ENCODE assay signal across 10 cellular contexts in the genomic region with DNA sequence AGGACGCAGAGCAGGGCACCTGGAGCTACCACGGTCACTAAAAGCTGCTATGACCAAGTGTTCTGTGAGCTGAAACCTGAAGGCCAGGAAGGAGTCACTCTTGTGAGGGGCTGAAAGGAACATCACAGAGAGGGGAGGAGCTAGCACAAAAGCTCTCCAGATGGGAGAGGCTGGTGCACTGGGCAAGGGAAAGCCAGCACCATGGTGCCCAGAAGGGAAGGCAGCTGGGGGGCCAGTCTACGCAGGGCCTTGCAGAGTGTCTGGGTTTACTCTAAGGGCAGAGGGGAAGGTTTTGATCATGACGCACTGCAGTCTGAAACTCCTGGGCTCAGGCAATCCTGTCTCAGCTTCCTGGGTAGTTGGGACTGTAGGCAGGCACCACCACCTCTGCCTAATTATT. TPM values are rescaled to one million over a fixed set of nuclear protein-coding genes. Genes with fewer than 3 reads are reported as not detected.
DNase-seq lines count a peak whose midpoint lies in the region; ATAC-seq and TF ChIP-seq lines count a peak whose summit lies in the region.
"Had no signal": no experiment of that assay in that cellular context is flagged by ENCODE, and none has a peak within 500 bp of the region (broad histone marks: within the 10 kb centered on the region; RNA-seq: fewer than 3 reads in every experiment).

No MANE protein-coding gene starts in this region.

- TF ChIP-seq CTCF in activated B cell treated with CpG ODN at 0.5 μM for 24 hours (IDR thresholded peaks at IDR 0.05) (no peak), hepatocyte (IDR thresholded peaks at IDR 0.05; ENCODE audit: poor library complexity) (no peak), stomach (IDR thresholded peaks at IDR 0.05) (no peak), tibial nerve (IDR thresholded peaks at IDR 0.05) (no peak)

- H3K9me3 Mint-ChIP-seq in activated naive CD4-positive, alpha-beta T cell treated with anti-CD3 and anti-CD28 coated beads, Interleukin-2, amount 10 ng/mL, durations not matched to agents 7 days and 5 days = no peaks in the 10 kb centered on the region
- H3K9me3 Mint-ChIP-seq in activated B cell treated with CpG ODN at 0.5 μM for 24 hours = peaks cover 3% of the 10 kb centered on the region

- no peaks in the 10 kb centered on the region for H3K36me3 ChIP-seq in hepatocyte (replicated peaks; ENCODE audit: insufficient read depth, low read depth)
- peaks cover 0 to 8% (median 0%) of the 10 kb centered on the region in 4 donors for H3K36me3 ChIP-seq in stomach
- peaks cover 0 to 5% (median 0%) of the 10 kb centered on the region in 3 donors for H3K36me3 ChIP-seq in tibial nerve

- H3K79me2 ChIP-seq in hepatocyte = peaks cover 59% of the 10 kb centered on the region

- peaks cover 29% of the 10 kb centered on the region for H3K36me3 Mint-ChIP-seq in activated naive CD4-positive, alpha-beta T cell treated with anti-CD3 and anti-CD28 coated beads, Interleukin-2, amount 10 ng/mL, durations not matched to agents 7 days and 5 days
- H3K36me3 Mint-ChIP-seq in activated B cell treated with CpG ODN at 0.5 μM for 24 hours (ENCODE audit: low read depth) = peaks cover 29% of the 10 kb centered on the region

- H3K27me3 Mint-ChIP-seq in activated naive CD4-positive, alpha-beta T cell treated with anti-CD3 and anti-CD28 coated beads, Interleukin-2, amount 10 ng/mL, durations not matched to agents 7 days and 5 days = peaks cover under 1% of the 10 kb centered on the region
- no peaks in the 10 kb centered on the region for H3K27me3 Mint-ChIP-seq in activated B cell treated with CpG ODN at 0.5 μM for 24 hours

- CTCF ChIA-PET in activated naive CD4-positive, alpha-beta T cell treated with anti-CD3 and anti-CD28 coated beads, Interleukin-2, amount 10 ng/mL, durations not matched to agents 7 days and 5 days (lab: Charles Lee) = interaction anchor here (1.1 to 3.2 kb wide), 3 partner anchors 10 to 169 kb away, joined by 3 to 8 read pairs (median 7); no protein-coding TSS in a partner anchor
- CTCF ChIA-PET in activated B cell treated with CpG ODN at 0.5 μM for 24 hours (lab: Charles Lee) = interaction anchor here (0.9 to 1.3 kb wide), 3 partner anchors 11 to 117 kb away, joined by 3 to 4 read pairs (median 3); no protein-coding TSS in a partner anchor

- WGBS in hepatocyte (ENCODE audit: low lambda C conversion rate, missing lambda C conversion rate) = 92% methylated on average over 4 of the region's 4 CpGs
- WGBS in stomach, 5 donors = 76 to 86% (median 82%) methylated on average over 4 of the region's 4 CpGs
- WGBS in tibial nerve, 2 donors = 86 to 89% methylated on average over 4 of the region's 4 CpGs

- intact Hi-C loops in activated B cell treated with CpG ODN at 0.5 μM for 24 hours (cut with micrococcal nuclease) = no loop called here
- intact Hi-C loops in stomach (cut with DNase I; ENCODE audit: low total_unique reads) = no loop called here

- TF ChIP-seq EP300 in stomach (IDR thresholded peaks at IDR 0.05) (no peak), tibial nerve (IDR thresholded peaks at IDR 0.05) (no peak)

- ATAC-seq in activated B cell treated with CpG ODN at 0.5 μM for 24 hours (ENCODE audit: low read depth) = no peak
- ATAC-seq in GM19328 (IDR thresholded peaks at IDR 0.05; ENCODE audit: unreplicated experiment) = no peak

- peaks cover 73% of the 10 kb centered on the region for H3K4me1 Mint-ChIP-seq in activated naive CD4-positive, alpha-beta T cell treated with anti-CD3 and anti-CD28 coated beads, Interleukin-2, amount 10 ng/mL, durations not matched to agents 7 days and 5 days
- H3K4me1 Mint-ChIP-seq in activated B cell treated with CpG ODN at 0.5 μM for 24 hours = peaks cover 67% of the 10 kb centered on the region

- H3K4me1 ChIP-seq in hepatocyte (ENCODE audit: insufficient read depth) (peaks cover 18% of the 10 kb centered on the region), stomach (peaks cover 34 to 81% (median 75%) of the 10 kb centered on the region in 4 donors), tibial nerve (peaks cover 0 to 78% (median 35%) of the 10 kb centered on the region in 4 donors)

- POLR2A ChIA-PET in activated B cell treated with CpG ODN at 0.5 μM for 24 hours (lab: Charles Lee) = interaction anchor here (0.6 to 5.2 kb wide), 6 partner anchors 12 to 160 kb away, joined by 3 to 55 read pairs (median 12); partner anchors contain the start of genes CCDC106, FIZ1, U2AF2 and ZNF524

- H3K9me2 ChIP-seq in hepatocyte (replicated peaks; ENCODE audit: insufficient read depth) = no peaks in the 10 kb centered on the region

- H3K9me3 ChIP-seq in hepatocyte (ENCODE audit: low read depth) = no peaks in the 10 kb centered on the region
- H3K9me3 ChIP-seq in stomach = no peaks in the 10 kb centered on the region
- no peaks in the 10 kb centered on the region for H3K9me3 ChIP-seq in tibial nerve

- H3K4me3 Mint-ChIP-seq in activated naive CD4-positive, alpha-beta T cell treated with anti-CD3 and anti-CD28 coated beads, Interleukin-2, amount 10 ng/mL, durations not matched to agents 7 days and 5 days = peak overlapping the region; percentile 100
- H3K4me3 Mint-ChIP-seq in activated B cell treated with CpG ODN at 0.5 μM for 24 hours = peak overlapping the region; percentile 100

- peak overlapping the region; percentile 90 for H3K4me2 ChIP-seq in hepatocyte

- TF ChIP-seq POLR2A in stomach (IDR thresholded peaks at IDR 0.05) (no peak), tibial nerve (IDR thresholded peaks at IDR 0.05) (no peak)

- no peaks in the 10 kb centered on the region for H4K20me1 ChIP-seq in hepatocyte (ENCODE audit: insufficient read depth, poor library complexity, severe bottlenecking)

- H3K4me3 ChIP-seq in hepatocyte (no peak overlapping the region), stomach (peak overlapping the region in 3 of 4 donors; percentile 71 to 96 (median 87)), tibial nerve (peak overlapping the region in 1 of 4 donors; percentile 5)

- no peak overlapping the region for H3K27ac ChIP-seq in hepatocyte
- peak overlapping the region in 1 of 5 donors; percentile 99 for H3K27ac ChIP-seq in stomach
- no peak overlapping the region for H3K27ac ChIP-seq in tibial nerve

- no peak overlapping the region for H3K27ac Mint-ChIP-seq in activated naive CD4-positive, alpha-beta T cell treated with anti-CD3 and anti-CD28 coated beads, Interleukin-2, amount 10 ng/mL, durations not matched to agents 7 days and 5 days
- peak overlapping the region; percentile 100 for H3K27ac Mint-ChIP-seq in activated B cell treated with CpG ODN at 0.5 μM for 24 hours

- no peak overlapping the region for H2AFZ ChIP-seq in hepatocyte

- no peak for DNase-seq in activated naive CD4-positive, alpha-beta T cell treated with anti-CD3 and anti-CD28 coated beads, Interleukin-2, amount 10 ng/mL, durations not matched to agents 7 days and 5 days
- no peak for DNase-seq in activated naive CD4-positive, alpha-beta T cell (lab: John Stamatoyannopoulos, UW)
- DNase-seq in activated B cell treated with CpG ODN at 0.5 μM for 24 hours (no peak), hepatocyte (ENCODE audit: low spot score) (no peak), stomach (no peak), tibial nerve (ENCODE audit: low spot score in 2 of 2) (no peak)
- DNase-seq in effector CD8-positive, alpha-beta T cell (lab: John Stamatoyannopoulos, UW) = no peak
- DNase-seq: C1 segment of cervical spinal cord, T1000 had no signal

- no peaks in the 10 kb centered on the region for H3K27me3 ChIP-seq in hepatocyte
- no peaks in the 10 kb centered on the region for H3K27me3 ChIP-seq in stomach
- H3K27me3 ChIP-seq in tibial nerve = no peaks in the 10 kb centered on the region

RNA-seq across cellular contexts. Expression of gene ZNF580, which starts 4.1 kb away (rescaled TPM):
- 55.0 and 81.2 TPM in 2 replicates for total RNA-seq in activated B cell treated with CpG ODN at 0.5 μM for 24 hours
- 6.1 and 10.1 TPM in 2 replicates for total RNA-seq in hepatocyte
- 53.8 and 71.5 TPM in 2 replicates for polyA plus RNA-seq in hepatocyte
- 10 to 100 TPM in 4 of 5 donors, not detected in 1; 10.6 to 55.0 (median 16.6) TPM for total RNA-seq in stomach
- polyA plus RNA-seq in stomach = 10 to 100 TPM; 18.6 to 26.9 (median 21.5) TPM
- 10 to 100 TPM; 24.1 to 67.5 (median 35.0) TPM for total RNA-seq in tibial nerve

RNA-seq across cellular contexts. Expression of gene ZNF581, which starts 6.7 kb away (rescaled TPM):
- total RNA-seq in activated B cell treated with CpG ODN at 0.5 μM for 24 hours (42.7 and 46.5 TPM in 2 replicates), hepatocyte (12.2 and 17.3 TPM in 2 replicates), stomach (10 to 100 TPM in 1 of 5 donors, 1 to 10 TPM in 4; 2.2 to 14.5 (median 5.3) TPM), tibial nerve (10 to 100 TPM in 2 of 4 donors, 1 to 10 TPM in 2; 5.7 to 19.4 (median 8.8) TPM)
- polyA plus RNA-seq in hepatocyte (14.2 and 22.5 TPM in 2 replicates), stomach (10 to 100 TPM; 14.9 to 27.8 (median 21.2) TPM)

RNA-seq across cellular contexts. Expression of gene CCDC106, which starts 11.3 kb away (rescaled TPM):
- total RNA-seq in activated B cell treated with CpG ODN at 0.5 μM for 24 hours = 14.0 and 14.4 TPM in 2 replicates
- total RNA-seq in hepatocyte = 13.0 and 18.3 TPM in 2 replicates
- polyA plus RNA-seq in hepatocyte = 30.5 and 31.7 TPM in 2 replicates
- total RNA-seq in stomach = 10 to 100 TPM in 3 of 5 donors, 1 to 10 TPM in 2; 3.5 to 25.5 (median 13.4) TPM
- 10 to 100 TPM; 12.0 to 19.4 (median 14.1) TPM for polyA plus RNA-seq in stomach
- total RNA-seq in tibial nerve = 10 to 100 TPM; 14.5 to 39.6 (median 16.1) TPM

RNA-seq across cellular contexts. Expression of gene ZNF784, which starts 12.4 kb away (rescaled TPM):
- 8.7 and 8.9 TPM in 2 replicates for total RNA-seq in activated B cell treated with CpG ODN at 0.5 μM for 24 hours
- total RNA-seq in hepatocyte = 6.7 and 7.2 TPM in 2 replicates
- 5.5 and 10.0 TPM in 2 replicates for polyA plus RNA-seq in hepatocyte
- 10 to 100 TPM in 1 of 5 donors, 1 to 10 TPM in 3, not detected in 1; 1.8 to 15.1 (median 4.6) TPM for total RNA-seq in stomach
- polyA plus RNA-seq in stomach = 1 to 10 TPM; 4.2 to 6.0 (median 5.9) TPM
- total RNA-seq in tibial nerve = 1 to 10 TPM; 1.5 to 6.9 (median 1.9) TPM

RNA-seq across cellular contexts. Expression of gene U2AF2, which starts 18.1 kb away (rescaled TPM):
- total RNA-seq in activated B cell treated with CpG ODN at 0.5 μM for 24 hours = 256 and 273 TPM in 2 replicates
- total RNA-seq in hepatocyte = 94.6 and 99.6 TPM in 2 replicates
- polyA plus RNA-seq in hepatocyte = 16.1 and 18.0 TPM in 2 replicates
- 100 to 1,000 TPM in 4 of 5 donors, 10 to 100 TPM in 1; 70.5 to 463 (median 183) TPM for total RNA-seq in stomach
- 10 to 100 TPM; 53.2 to 91.4 (median 62.2) TPM for polyA plus RNA-seq in stomach
- total RNA-seq in tibial nerve = 100 to 1,000 TPM; 115 to 242 (median 141) TPM
